In the genomic region with DNA sequence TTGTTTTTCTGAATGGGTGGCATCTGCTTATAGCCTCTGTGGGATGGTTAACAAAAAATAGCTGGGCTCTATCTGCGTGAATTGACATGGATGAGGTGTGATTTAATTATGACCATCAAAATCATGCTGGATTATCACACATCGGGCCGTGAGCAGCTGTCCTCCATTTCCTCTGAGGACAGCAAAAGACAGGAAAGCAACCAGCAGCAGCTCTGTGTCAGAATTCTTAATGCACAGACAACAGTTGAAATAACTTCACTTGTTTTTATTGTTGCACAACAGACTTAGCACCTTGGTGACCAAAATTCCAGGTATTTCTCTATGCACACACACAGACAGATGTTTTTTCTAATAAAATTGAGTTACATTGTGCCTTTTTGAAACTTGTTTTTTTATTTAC, we compare ENCODE assay signal across 3 cellular contexts.
TF ChIP-seq lines count a peak whose summit lies in the region.

No MANE protein-coding gene starts in this region.

TF ChIP-seq in SK-N-SH, 30 proteins besides CTCF, POLR2A, EP300 and RAD21:
- TF ChIP-seq RFX5 (IDR thresholded peaks at IDR 0.05; ENCODE audit: low read length), result no peak
- TF ChIP-seq RCOR1 (IDR thresholded peaks at IDR 0.05; ENCODE audit: low read length), result peak; percentile 30; the same call in 1 of the 2 replicates

TF ChIP-seq in SK-N-SH treated with all-trans-retinoic acid at 6 μM for 48 hours, 23 proteins besides CTCF, POLR2A, EP300 and RAD21:
- TF ChIP-seq GLIS3 (CRISPR knock-in tag; IDR thresholded peaks at IDR 0.05) (no peak), ESRRG (CRISPR knock-in tag; IDR thresholded peaks at IDR 0.05) (no peak), ZNF8 (CRISPR knock-in tag; IDR thresholded peaks at IDR 0.05) (no peak), CSRNP3 (CRISPR knock-in tag; IDR thresholded peaks at IDR 0.05) (no peak), CSDC2 (CRISPR knock-in tag; IDR thresholded peaks at IDR 0.05) (no peak), RARB (CRISPR knock-in tag; IDR thresholded peaks at IDR 0.05) (no peak), ZFP3 (CRISPR knock-in tag; IDR thresholded peaks at IDR 0.05) (no peak), ZC3H10 (CRISPR knock-in tag; IDR thresholded peaks at IDR 0.05) (no peak), SNAI2 (CRISPR knock-in tag; IDR thresholded peaks at IDR 0.05) (no peak), OSR1 (CRISPR knock-in tag; IDR thresholded peaks at IDR 0.05) (no peak), CREB5 (CRISPR knock-in tag; IDR thresholded peaks at IDR 0.05; ENCODE audit: low read depth) (no peak), BACH2 (CRISPR knock-in tag; IDR thresholded peaks at IDR 0.05; ENCODE audit: borderline replicate concordance) (no peak), ZNF565 (CRISPR knock-in tag; conservative IDR thresholded peaks at IDR 0.05; ENCODE audit: low read depth) (no peak), PATZ1 (CRISPR knock-in tag; IDR thresholded peaks at IDR 0.05; ENCODE audit: borderline replicate concordance) (no peak)
- TF ChIP-seq, protein P1, sequence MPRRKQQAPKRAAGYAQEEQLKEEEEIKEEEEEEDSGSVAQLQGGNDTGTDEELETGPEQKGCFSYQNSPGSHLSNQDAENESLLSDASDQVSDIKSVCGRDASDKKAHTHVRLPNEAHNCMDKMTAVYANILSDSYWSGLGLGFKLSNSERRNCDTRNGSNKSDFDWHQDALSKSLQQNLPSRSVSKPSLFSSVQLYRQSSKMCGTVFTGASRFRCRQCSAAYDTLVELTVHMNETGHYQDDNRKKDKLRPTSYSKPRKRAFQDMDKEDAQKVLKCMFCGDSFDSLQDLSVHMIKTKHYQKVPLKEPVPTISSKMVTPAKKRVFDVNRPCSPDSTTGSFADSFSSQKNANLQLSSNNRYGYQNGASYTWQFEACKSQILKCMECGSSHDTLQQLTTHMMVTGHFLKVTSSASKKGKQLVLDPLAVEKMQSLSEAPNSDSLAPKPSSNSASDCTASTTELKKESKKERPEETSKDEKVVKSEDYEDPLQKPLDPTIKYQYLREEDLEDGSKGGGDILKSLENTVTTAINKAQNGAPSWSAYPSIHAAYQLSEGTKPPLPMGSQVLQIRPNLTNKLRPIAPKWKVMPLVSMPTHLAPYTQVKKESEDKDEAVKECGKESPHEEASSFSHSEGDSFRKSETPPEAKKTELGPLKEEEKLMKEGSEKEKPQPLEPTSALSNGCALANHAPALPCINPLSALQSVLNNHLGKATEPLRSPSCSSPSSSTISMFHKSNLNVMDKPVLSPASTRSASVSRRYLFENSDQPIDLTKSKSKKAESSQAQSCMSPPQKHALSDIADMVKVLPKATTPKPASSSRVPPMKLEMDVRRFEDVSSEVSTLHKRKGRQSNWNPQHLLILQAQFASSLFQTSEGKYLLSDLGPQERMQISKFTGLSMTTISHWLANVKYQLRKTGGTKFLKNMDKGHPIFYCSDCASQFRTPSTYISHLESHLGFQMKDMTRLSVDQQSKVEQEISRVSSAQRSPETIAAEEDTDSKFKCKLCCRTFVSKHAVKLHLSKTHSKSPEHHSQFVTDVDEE (CRISPR knock-in tag; IDR thresholded peaks at IDR 0.05), result no peak
- TF ChIP-seq, protein P2, sequence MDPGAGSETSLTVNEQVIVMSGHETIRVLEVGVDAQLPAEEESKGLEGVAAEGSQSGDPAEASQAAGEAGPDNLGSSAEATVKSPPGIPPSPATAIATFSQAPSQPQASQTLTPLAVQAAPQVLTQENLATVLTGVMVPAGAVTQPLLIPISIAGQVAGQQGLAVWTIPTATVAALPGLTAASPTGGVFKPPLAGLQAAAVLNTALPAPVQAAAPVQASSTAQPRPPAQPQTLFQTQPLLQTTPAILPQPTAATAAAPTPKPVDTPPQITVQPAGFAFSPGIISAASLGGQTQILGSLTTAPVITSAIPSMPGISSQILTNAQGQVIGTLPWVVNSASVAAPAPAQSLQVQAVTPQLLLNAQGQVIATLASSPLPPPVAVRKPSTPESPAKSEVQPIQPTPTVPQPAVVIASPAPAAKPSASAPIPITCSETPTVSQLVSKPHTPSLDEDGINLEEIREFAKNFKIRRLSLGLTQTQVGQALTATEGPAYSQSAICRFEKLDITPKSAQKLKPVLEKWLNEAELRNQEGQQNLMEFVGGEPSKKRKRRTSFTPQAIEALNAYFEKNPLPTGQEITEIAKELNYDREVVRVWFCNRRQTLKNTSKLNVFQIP (CRISPR knock-in tag; IDR thresholded peaks at IDR 0.05; ENCODE audit: borderline replicate concordance, low read depth), result no peak

TF ChIP-seq in K562, 482 proteins besides CTCF, POLR2A, EP300 and RAD21:
- TF ChIP-seq CEBPB (tag; IDR thresholded peaks at IDR 0.05) (peak; percentile 55; the same call in 1 of the 2 replicates), MXD1 (CRISPR knock-in tag; IDR thresholded peaks at IDR 0.05; ENCODE audit: borderline replicate concordance, poor library complexity, severe bottlenecking) (no peak)
